Comparison of ENCODE assay signal across 1 cellular context in the genomic region with DNA sequence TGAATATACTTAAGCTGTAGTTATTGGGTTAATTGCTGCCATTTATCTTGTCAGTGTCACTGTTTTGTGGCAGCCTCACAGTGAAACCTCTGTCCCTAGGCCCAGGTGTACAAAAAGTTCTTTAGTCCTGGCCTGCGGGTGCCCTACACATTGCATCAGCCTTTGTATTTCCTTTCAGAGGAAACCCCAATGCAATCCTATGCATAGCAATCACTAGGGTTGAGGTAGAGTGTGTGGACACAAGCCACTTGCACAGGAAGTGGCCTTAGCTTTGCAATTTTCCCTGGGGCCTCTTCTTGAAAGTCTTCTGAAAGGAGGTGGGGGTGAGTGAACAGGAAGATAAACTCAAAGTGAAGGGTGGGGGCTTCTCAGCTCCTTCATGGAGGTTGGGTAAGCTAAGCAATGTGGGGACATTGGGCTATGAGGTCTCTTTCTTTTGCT.
TF ChIP-seq lines count a peak whose summit lies in the region.

No MANE protein-coding gene starts in this region.

TF ChIP-seq in K562, 482 proteins besides CTCF, POLR2A, EP300 and RAD21 (continued from another document and continues in another):
- TF ChIP-seq MCM2 (IDR thresholded peaks at IDR 0.05; ENCODE audit: low read depth) (no peak), ZNF764 (CRISPR knock-in tag; IDR thresholded peaks at IDR 0.05; ENCODE audit: low read depth) (no peak), SNIP1 (IDR thresholded peaks at IDR 0.05; ENCODE audit: low read depth) (no peak), CXXC5 (CRISPR knock-in tag; IDR thresholded peaks at IDR 0.05) (peak; percentile 72), MIER1 (IDR thresholded peaks at IDR 0.05; ENCODE audit: low read depth) (no peak), RBM39 (optimal IDR thresholded peaks at IDR 0.05; ENCODE audit: low read depth, low read length) (no peak), PHF21A (IDR thresholded peaks at IDR 0.05; ENCODE audit: borderline replicate concordance, low read depth) (no peak), IRF2 (CRISPR knock-in tag; IDR thresholded peaks at IDR 0.05) (no peak), SPI1 (IDR thresholded peaks at IDR 0.05; ENCODE audit: borderline replicate concordance, low read depth, low read length) (no peak), ZKSCAN3 (CRISPR knock-in tag; IDR thresholded peaks at IDR 0.05) (no peak), CC2D1A (IDR thresholded peaks at IDR 0.05) (no peak), TAF15 (IDR thresholded peaks at IDR 0.05; ENCODE audit: low read depth, low read length) (no peak), ESRRB (CRISPR knock-in tag; IDR thresholded peaks at IDR 0.05; ENCODE audit: borderline replicate concordance) (no peak), ZNF24 (IDR thresholded peaks at IDR 0.05) (0 out of 2 replicates have a peak, but pooled peaks have one; percentile 58), MCM7 (IDR thresholded peaks at IDR 0.05) (no peak), TEAD1 (CRISPR knock-in tag; IDR thresholded peaks at IDR 0.05) (no peak), COPS2 (conservative IDR thresholded peaks at IDR 0.05) (no peak), ETV1 (tag; conservative IDR thresholded peaks at IDR 0.05; ENCODE audit: low read depth) (peak; percentile 85), HNRNPK (IDR thresholded peaks at IDR 0.05; ENCODE audit: low read depth, low read length, poor library complexity, severe bottlenecking) (no peak), KDM2B (CRISPR knock-in tag; IDR thresholded peaks at IDR 0.05) (no peak), RBFOX2 (IDR thresholded peaks at IDR 0.05; ENCODE audit: low read depth, low read length) (no peak), MNT (conservative IDR thresholded peaks at IDR 0.05) (no peak)
- TF ChIP-seq, protein P1, sequence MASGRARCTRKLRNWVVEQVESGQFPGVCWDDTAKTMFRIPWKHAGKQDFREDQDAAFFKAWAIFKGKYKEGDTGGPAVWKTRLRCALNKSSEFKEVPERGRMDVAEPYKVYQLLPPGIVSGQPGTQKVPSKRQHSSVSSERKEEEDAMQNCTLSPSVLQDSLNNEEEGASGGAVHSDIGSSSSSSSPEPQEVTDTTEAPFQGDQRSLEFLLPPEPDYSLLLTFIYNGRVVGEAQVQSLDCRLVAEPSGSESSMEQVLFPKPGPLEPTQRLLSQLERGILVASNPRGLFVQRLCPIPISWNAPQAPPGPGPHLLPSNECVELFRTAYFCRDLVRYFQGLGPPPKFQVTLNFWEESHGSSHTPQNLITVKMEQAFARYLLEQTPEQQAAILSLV (tag; IDR thresholded peaks at IDR 0.05) = no peak
- TF ChIP-seq, protein P2, sequence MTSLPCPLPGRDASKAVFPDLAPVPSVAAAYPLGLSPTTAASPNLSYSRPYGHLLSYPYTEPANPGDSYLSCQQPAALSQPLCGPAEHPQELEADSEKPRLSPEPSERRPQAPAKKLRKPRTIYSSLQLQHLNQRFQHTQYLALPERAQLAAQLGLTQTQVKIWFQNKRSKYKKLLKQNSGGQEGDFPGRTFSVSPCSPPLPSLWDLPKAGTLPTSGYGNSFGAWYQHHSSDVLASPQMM (CRISPR knock-in tag; IDR thresholded peaks at IDR 0.05) = no peak
- TF ChIP-seq, protein P3, sequence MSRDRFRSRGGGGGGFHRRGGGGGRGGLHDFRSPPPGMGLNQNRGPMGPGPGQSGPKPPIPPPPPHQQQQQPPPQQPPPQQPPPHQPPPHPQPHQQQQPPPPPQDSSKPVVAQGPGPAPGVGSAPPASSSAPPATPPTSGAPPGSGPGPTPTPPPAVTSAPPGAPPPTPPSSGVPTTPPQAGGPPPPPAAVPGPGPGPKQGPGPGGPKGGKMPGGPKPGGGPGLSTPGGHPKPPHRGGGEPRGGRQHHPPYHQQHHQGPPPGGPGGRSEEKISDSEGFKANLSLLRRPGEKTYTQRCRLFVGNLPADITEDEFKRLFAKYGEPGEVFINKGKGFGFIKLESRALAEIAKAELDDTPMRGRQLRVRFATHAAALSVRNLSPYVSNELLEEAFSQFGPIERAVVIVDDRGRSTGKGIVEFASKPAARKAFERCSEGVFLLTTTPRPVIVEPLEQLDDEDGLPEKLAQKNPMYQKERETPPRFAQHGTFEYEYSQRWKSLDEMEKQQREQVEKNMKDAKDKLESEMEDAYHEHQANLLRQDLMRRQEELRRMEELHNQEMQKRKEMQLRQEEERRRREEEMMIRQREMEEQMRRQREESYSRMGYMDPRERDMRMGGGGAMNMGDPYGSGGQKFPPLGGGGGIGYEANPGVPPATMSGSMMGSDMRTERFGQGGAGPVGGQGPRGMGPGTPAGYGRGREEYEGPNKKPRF (IDR thresholded peaks at IDR 0.05; ENCODE audit: low read depth, low read length) = no peak
- TF ChIP-seq, protein P4, sequence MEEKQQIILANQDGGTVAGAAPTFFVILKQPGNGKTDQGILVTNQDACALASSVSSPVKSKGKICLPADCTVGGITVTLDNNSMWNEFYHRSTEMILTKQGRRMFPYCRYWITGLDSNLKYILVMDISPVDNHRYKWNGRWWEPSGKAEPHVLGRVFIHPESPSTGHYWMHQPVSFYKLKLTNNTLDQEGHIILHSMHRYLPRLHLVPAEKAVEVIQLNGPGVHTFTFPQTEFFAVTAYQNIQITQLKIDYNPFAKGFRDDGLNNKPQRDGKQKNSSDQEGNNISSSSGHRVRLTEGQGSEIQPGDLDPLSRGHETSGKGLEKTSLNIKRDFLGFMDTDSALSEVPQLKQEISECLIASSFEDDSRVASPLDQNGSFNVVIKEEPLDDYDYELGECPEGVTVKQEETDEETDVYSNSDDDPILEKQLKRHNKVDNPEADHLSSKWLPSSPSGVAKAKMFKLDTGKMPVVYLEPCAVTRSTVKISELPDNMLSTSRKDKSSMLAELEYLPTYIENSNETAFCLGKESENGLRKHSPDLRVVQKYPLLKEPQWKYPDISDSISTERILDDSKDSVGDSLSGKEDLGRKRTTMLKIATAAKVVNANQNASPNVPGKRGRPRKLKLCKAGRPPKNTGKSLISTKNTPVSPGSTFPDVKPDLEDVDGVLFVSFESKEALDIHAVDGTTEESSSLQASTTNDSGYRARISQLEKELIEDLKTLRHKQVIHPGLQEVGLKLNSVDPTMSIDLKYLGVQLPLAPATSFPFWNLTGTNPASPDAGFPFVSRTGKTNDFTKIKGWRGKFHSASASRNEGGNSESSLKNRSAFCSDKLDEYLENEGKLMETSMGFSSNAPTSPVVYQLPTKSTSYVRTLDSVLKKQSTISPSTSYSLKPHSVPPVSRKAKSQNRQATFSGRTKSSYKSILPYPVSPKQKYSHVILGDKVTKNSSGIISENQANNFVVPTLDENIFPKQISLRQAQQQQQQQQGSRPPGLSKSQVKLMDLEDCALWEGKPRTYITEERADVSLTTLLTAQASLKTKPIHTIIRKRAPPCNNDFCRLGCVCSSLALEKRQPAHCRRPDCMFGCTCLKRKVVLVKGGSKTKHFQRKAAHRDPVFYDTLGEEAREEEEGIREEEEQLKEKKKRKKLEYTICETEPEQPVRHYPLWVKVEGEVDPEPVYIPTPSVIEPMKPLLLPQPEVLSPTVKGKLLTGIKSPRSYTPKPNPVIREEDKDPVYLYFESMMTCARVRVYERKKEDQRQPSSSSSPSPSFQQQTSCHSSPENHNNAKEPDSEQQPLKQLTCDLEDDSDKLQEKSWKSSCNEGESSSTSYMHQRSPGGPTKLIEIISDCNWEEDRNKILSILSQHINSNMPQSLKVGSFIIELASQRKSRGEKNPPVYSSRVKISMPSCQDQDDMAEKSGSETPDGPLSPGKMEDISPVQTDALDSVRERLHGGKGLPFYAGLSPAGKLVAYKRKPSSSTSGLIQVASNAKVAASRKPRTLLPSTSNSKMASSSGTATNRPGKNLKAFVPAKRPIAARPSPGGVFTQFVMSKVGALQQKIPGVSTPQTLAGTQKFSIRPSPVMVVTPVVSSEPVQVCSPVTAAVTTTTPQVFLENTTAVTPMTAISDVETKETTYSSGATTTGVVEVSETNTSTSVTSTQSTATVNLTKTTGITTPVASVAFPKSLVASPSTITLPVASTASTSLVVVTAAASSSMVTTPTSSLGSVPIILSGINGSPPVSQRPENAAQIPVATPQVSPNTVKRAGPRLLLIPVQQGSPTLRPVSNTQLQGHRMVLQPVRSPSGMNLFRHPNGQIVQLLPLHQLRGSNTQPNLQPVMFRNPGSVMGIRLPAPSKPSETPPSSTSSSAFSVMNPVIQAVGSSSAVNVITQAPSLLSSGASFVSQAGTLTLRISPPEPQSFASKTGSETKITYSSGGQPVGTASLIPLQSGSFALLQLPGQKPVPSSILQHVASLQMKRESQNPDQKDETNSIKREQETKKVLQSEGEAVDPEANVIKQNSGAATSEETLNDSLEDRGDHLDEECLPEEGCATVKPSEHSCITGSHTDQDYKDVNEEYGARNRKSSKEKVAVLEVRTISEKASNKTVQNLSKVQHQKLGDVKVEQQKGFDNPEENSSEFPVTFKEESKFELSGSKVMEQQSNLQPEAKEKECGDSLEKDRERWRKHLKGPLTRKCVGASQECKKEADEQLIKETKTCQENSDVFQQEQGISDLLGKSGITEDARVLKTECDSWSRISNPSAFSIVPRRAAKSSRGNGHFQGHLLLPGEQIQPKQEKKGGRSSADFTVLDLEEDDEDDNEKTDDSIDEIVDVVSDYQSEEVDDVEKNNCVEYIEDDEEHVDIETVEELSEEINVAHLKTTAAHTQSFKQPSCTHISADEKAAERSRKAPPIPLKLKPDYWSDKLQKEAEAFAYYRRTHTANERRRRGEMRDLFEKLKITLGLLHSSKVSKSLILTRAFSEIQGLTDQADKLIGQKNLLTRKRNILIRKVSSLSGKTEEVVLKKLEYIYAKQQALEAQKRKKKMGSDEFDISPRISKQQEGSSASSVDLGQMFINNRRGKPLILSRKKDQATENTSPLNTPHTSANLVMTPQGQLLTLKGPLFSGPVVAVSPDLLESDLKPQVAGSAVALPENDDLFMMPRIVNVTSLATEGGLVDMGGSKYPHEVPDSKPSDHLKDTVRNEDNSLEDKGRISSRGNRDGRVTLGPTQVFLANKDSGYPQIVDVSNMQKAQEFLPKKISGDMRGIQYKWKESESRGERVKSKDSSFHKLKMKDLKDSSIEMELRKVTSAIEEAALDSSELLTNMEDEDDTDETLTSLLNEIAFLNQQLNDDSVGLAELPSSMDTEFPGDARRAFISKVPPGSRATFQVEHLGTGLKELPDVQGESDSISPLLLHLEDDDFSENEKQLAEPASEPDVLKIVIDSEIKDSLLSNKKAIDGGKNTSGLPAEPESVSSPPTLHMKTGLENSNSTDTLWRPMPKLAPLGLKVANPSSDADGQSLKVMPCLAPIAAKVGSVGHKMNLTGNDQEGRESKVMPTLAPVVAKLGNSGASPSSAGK (IDR thresholded peaks at IDR 0.05) = peak; percentile 13; the same call in 1 of the 2 replicates
- TF ChIP-seq, protein P5, sequence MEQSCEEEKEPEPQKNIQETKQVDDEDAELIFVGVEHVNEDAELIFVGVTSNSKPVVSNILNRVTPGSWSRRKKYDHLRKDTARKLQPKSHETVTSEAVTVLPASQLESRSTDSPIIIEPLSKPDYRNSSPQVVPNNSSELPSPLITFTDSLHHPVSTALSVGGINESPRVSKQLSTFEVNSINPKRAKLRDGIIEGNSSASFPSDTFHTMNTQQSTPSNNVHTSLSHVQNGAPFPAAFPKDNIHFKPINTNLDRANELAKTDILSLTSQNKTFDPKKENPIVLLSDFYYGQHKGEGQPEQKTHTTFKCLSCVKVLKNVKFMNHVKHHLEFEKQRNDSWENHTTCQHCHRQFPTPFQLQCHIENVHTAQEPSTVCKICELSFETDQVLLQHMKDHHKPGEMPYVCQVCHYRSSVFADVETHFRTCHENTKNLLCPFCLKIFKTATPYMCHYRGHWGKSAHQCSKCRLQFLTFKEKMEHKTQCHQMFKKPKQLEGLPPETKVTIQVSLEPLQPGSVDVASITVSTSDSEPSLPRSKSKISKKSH (CRISPR knock-in tag; IDR thresholded peaks at IDR 0.05) = no peak
- TF ChIP-seq, protein P6, sequence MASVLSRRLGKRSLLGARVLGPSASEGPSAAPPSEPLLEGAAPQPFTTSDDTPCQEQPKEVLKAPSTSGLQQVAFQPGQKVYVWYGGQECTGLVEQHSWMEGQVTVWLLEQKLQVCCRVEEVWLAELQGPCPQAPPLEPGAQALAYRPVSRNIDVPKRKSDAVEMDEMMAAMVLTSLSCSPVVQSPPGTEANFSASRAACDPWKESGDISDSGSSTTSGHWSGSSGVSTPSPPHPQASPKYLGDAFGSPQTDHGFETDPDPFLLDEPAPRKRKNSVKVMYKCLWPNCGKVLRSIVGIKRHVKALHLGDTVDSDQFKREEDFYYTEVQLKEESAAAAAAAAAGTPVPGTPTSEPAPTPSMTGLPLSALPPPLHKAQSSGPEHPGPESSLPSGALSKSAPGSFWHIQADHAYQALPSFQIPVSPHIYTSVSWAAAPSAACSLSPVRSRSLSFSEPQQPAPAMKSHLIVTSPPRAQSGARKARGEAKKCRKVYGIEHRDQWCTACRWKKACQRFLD (CRISPR knock-in tag; IDR thresholded peaks at IDR 0.05) = peak; percentile 56
- TF ChIP-seq, protein P7, sequence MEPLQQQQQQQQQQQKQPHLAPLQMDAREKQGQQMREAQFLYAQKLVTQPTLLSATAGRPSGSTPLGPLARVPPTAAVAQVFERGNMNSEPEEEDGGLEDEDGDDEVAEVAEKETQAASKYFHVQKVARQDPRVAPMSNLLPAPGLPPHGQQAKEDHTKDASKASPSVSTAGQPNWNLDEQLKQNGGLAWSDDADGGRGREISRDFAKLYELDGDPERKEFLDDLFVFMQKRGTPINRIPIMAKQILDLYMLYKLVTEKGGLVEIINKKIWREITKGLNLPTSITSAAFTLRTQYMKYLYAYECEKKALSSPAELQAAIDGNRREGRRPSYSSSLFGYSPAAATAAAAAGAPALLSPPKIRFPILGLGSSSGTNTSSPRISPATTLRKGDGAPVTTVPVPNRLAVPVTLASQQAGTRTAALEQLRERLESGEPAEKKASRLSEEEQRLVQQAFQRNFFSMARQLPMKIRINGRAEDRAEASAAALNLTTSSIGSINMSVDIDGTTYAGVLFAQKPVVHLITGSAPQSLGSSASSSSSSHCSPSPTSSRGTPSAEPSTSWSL (CRISPR knock-in tag; IDR thresholded peaks at IDR 0.05; ENCODE audit: borderline replicate concordance) = no peak
- TF ChIP-seq, protein P8, sequence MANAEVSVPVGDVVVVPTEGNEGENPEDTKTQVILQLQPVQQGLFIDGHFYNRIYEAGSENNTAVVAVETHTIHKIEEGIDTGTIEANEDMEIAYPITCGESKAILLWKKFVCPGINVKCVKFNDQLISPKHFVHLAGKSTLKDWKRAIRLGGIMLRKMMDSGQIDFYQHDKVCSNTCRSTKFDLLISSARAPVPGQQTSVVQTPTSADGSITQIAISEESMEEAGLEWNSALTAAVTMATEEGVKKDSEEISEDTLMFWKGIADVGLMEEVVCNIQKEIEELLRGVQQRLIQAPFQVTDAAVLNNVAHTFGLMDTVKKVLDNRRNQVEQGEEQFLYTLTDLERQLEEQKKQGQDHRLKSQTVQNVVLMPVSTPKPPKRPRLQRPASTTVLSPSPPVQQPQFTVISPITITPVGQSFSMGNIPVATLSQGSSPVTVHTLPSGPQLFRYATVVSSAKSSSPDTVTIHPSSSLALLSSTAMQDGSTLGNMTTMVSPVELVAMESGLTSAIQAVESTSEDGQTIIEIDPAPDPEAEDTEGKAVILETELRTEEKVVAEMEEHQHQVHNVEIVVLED (CRISPR knock-in tag; IDR thresholded peaks at IDR 0.05) = 0 out of 2 replicates have a peak, but pooled peaks have one; percentile 16
- TF ChIP-seq, protein P9, sequence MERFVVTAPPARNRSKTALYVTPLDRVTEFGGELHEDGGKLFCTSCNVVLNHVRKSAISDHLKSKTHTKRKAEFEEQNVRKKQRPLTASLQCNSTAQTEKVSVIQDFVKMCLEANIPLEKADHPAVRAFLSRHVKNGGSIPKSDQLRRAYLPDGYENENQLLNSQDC (CRISPR knock-in tag; IDR thresholded peaks at IDR 0.05) = no peak
